ENCODE assay signal across 8 cellular contexts in genomic region chr17:30116345-30116660, GRCh38. TPM values are rescaled to one million over a fixed set of nuclear protein-coding genes. Genes with fewer than 3 reads are reported as not detected.
A peak's percentile ranks its signal among the peaks of the same experiment; 100 is the strongest.
DNase-seq lines count a peak whose midpoint lies in the region; ATAC-seq, FAIRE-seq and TF ChIP-seq lines count a peak whose summit lies in the region.

No MANE protein-coding gene starts in this region.

- peak; percentile 30 for ATAC-seq in HG03135 (IDR thresholded peaks at IDR 0.05; ENCODE audit: unreplicated experiment)
- peak; percentile 16 for ATAC-seq in mucosa of descending colon
- ATAC-seq in GM21529 (IDR thresholded peaks at IDR 0.05; ENCODE audit: unreplicated experiment), result no peak

- dilution Hi-C loops in mammary epithelial cell (cut with HindIII; ENCODE audit: low sequenced_read_pairs), result no loop called here

- intact Hi-C loops in mammary epithelial cell (cut with micrococcal nuclease), result no loop called here
- intact Hi-C loops in mucosa of descending colon (cut with DNase I, micrococcal nuclease), result no loop called here

- H3K27me3 ChIP-seq in ACC112 (ENCODE audit: insufficient read depth, low read length), result no peaks in the 10 kb centered on the region
- no peaks in the 10 kb centered on the region for H3K27me3 ChIP-seq in mammary epithelial cell (ENCODE audit: insufficient read depth, low read length)

- H2AFZ ChIP-seq in ACC112 (ENCODE audit: low read length, unreplicated experiment) (peak overlapping the region; percentile 72), mammary epithelial cell (ENCODE audit: low read depth, low read length) (peak overlapping the region; percentile 96)

- CTCF ChIA-PET in mammary epithelial cell (lab: Charles Lee; ENCODE audit: low non-redundant PET), result no interaction called here

- H3K27ac ChIP-seq in ACC112 (ENCODE audit: low read depth, low read length) (peak overlapping the region; percentile 95), mammary epithelial cell (ENCODE audit: insufficient read depth, low read depth, low read length) (peak overlapping the region; percentile 98)

- H4K20me1 ChIP-seq in mammary epithelial cell (ENCODE audit: insufficient read depth, low read length), result no peaks in the 10 kb centered on the region

- H3K36me3 ChIP-seq in ACC112 (ENCODE audit: insufficient read depth, low read length), result peaks cover 13% of the 10 kb centered on the region
- peaks cover 4% of the 10 kb centered on the region for H3K36me3 ChIP-seq in mammary epithelial cell (ENCODE audit: insufficient read depth, low read length)
- no peaks in the 10 kb centered on the region for H3K36me3 ChIP-seq in mucosa of descending colon (ENCODE audit: low read depth)

- DNase-seq in mammary epithelial cell (no peak), mucosa of descending colon (no peak), NCI-H146 treated with DMSO at 0.1 percent for 48 hours (lab: John Stamatoyannopoulos, UW; ENCODE audit: unreplicated experiment) (no peak), GM12892 (ENCODE audit: insufficient read length) (no peak)
- DNase-seq in activated effector memory CD4-positive, alpha-beta T cell treated with anti-CD3 and anti-CD28 coated beads, Interleukin-2, amount 50 U/mL, for 16 hours, result no peak

- H3K4me3 ChIP-seq in ACC112 (ENCODE audit: low read depth, low read length) (peak overlapping the region; percentile 94), mammary epithelial cell (replicated peaks in 1 of 3; ENCODE audit: insufficient read depth in 1 of 3, low read depth in 2 of 3, low read length in 3 of 3) (peak overlapping the region; percentile 54 to 76 (median 74)), mucosa of descending colon (peak overlapping the region; percentile 61)

- H3K4me1 ChIP-seq in ACC112 (ENCODE audit: control insufficient read depth, insufficient read depth, low read length, unreplicated experiment) (peaks cover 16% of the 10 kb centered on the region), mammary epithelial cell (ENCODE audit: insufficient read depth, low read length) (no peaks in the 10 kb centered on the region), mucosa of descending colon (ENCODE audit: low read depth) (peaks cover 14% of the 10 kb centered on the region)

- no peak for FAIRE-seq in GM12892 (lab: Jason Lieb, UNC)

- TSS peak; percentile 81 for BruUV-seq in mammary epithelial cell (replicated peaks; lab: Mats Ljungman, UMichigan)

- H3K79me2 ChIP-seq in ACC112 (ENCODE audit: control insufficient read depth, insufficient read depth, low read length, unreplicated experiment) (peaks cover 43% of the 10 kb centered on the region), mammary epithelial cell (ENCODE audit: insufficient read depth, low read length) (peaks cover 45% of the 10 kb centered on the region)

- TF ChIP-seq CTCF in mammary epithelial cell (conservative IDR thresholded peaks at IDR 0.05 in 1 of 2, IDR thresholded peaks at IDR 0.05 in 1 of 2; ENCODE audit: extremely low read depth in 1 of 2, insufficient read depth in 1 of 2, low read depth in 1 of 2, low read length in 2 of 2) (no peak), mucosa of descending colon (IDR thresholded peaks at IDR 0.05) (no peak)

- in situ Hi-C loops in mammary epithelial cell (cut with MboI; ENCODE audit: low sequenced_read_pairs in 2 of 2), result loop anchor here (10.0 kb wide), 1 partner anchor 218 kb away; the partner anchor contains the start of gene TMIGD1 (in 2 of the 2)

- 5% methylated on average over 10 of the region's 10 CpGs for WGBS in mammary epithelial cell (ENCODE audit: low coverage, missing lambda C conversion rate)

- no peak for TF ChIP-seq POLR2A in GM12892 (IDR thresholded peaks at IDR 0.05; ENCODE audit: low read depth, low read length)

- H3K9me3 ChIP-seq in mammary epithelial cell (replicated peaks; ENCODE audit: insufficient read depth, low read length) (no peaks in the 10 kb centered on the region), mucosa of descending colon (no peaks in the 10 kb centered on the region)

- H3K4me2 ChIP-seq in mammary epithelial cell (ENCODE audit: insufficient read depth, low read depth, low read length), result peak overlapping the region; percentile 72

- peak overlapping the region; percentile 99 for H3K9ac ChIP-seq in mammary epithelial cell (ENCODE audit: insufficient read depth, low read length)

RNA-seq across cellular contexts. Expression of gene NSRP1, which starts 0.3 kb away (rescaled TPM):
- total RNA-seq in mammary epithelial cell (10 to 100 TPM in 1 of 2 donors, 1 to 10 TPM in 1; 4.8 to 32.5 TPM), mucosa of descending colon (10 to 100 TPM; 24.5 to 41.7 (median 24.7) TPM)
- 6.9 TPM for polyA plus RNA-seq in mammary epithelial cell
- 7.8 TPM for polyA minus RNA-seq in mammary epithelial cell
- 33.6 TPM for polyA plus RNA-seq in GM12892 (2012; ENCODE audit: missing spikeins)
